26 cellular contexts compared by ENCODE assay signal in genomic region chr1:65267291-65268087, GRCh38. TPM values are rescaled to one million over a fixed set of nuclear protein-coding genes. Genes with fewer than 3 reads are reported as not detected.
DNase-seq lines count a peak whose midpoint lies in the region; ATAC-seq and TF ChIP-seq lines count a peak whose summit lies in the region.
"Had no signal": no experiment of that assay in that cellular context is flagged by ENCODE, and none has a peak within 500 bp of the region (broad histone marks: within the 10 kb centered on the region; RNA-seq: fewer than 3 reads in every experiment).

No MANE protein-coding gene starts in this region.

- H3K27me3 Mint-ChIP-seq in GM23338 (ENCODE audit: insufficient read depth, low read depth, poor library complexity) = peaks cover 6% of the 10 kb centered on the region
- peaks cover 15% of the 10 kb centered on the region for H3K27me3 Mint-ChIP-seq in activated T-helper 1 cell treated with anti-CD3 and anti-CD28 coated beads, Interleukin-12 subunit alpha, Interleukin-12 subunit beta, Interleukin-2, Interleukin-4 antibody, amounts not matched to agents 30 ng/mL and 10 ng/mL and 1 ng/mL, durations not matched to agents 14 hours and 24 hours and 36 hours (ENCODE audit: insufficient read depth)

- TF ChIP-seq CTCF in GM23338 (conservative IDR thresholded peaks at IDR 0.05; ENCODE audit: low read depth in 2 of 2) = no peak
- TF ChIP-seq CTCF in upper lobe of right lung (IDR thresholded peaks at IDR 0.05) = no peak
- TF ChIP-seq CTCF in foreskin keratinocyte (conservative IDR thresholded peaks at IDR 0.05) = no peak

- H3K9me3 Mint-ChIP-seq in GM23338 = no peaks in the 10 kb centered on the region
- H3K9me3 Mint-ChIP-seq in activated T-helper 1 cell treated with anti-CD3 and anti-CD28 coated beads, Interleukin-12 subunit alpha, Interleukin-12 subunit beta, Interleukin-2, Interleukin-4 antibody, amounts not matched to agents 30 ng/mL and 10 ng/mL and 1 ng/mL, durations not matched to agents 14 hours and 24 hours and 36 hours = no peaks in the 10 kb centered on the region
- H3K9me3 Mint-ChIP-seq: neural progenitor cell had no signal

- no peak overlapping the region for H3K9ac ChIP-seq in mesendoderm (ENCODE audit: low read length)
- H3K9ac ChIP-seq: neural progenitor cell had no signal

- H3K27ac Mint-ChIP-seq in GM23338 = no peak overlapping the region
- H3K27ac Mint-ChIP-seq in activated T-helper 1 cell treated with anti-CD3 and anti-CD28 coated beads, Interleukin-12 subunit alpha, Interleukin-12 subunit beta, Interleukin-2, Interleukin-4 antibody, amounts not matched to agents 30 ng/mL and 10 ng/mL and 1 ng/mL, durations not matched to agents 14 hours and 24 hours and 36 hours = no peak overlapping the region
- H3K27ac Mint-ChIP-seq: neural progenitor cell had no signal

- H3K4ac ChIP-seq in mesendoderm (ENCODE audit: low read depth, low read length) = no peak overlapping the region

- H2BK5ac ChIP-seq in mesendoderm (ENCODE audit: low read length) = no peak overlapping the region

- H4K8ac ChIP-seq in mesendoderm (ENCODE audit: low read depth, low read length) = no peak overlapping the region

- H3K27ac ChIP-seq in GM23338 (ENCODE audit: low read depth) = no peak overlapping the region
- H3K27ac ChIP-seq in mesendoderm (ENCODE audit: low read depth, low read length) = no peak overlapping the region
- H3K27ac ChIP-seq in upper lobe of right lung = no peak overlapping the region
- H3K27ac ChIP-seq in foreskin keratinocyte = no peak overlapping the region
- H3K27ac ChIP-seq: neural progenitor cell, SJSA1, transverse colon, WERI-Rb-1 had no signal

- no peaks in the 10 kb centered on the region for H3K9me2 ChIP-seq in GM23338 (ENCODE audit: insufficient read depth)

- peak; percentile 62 for DNase-seq in NCI-H748 (lab: John Stamatoyannopoulos, UW; ENCODE audit: unreplicated experiment)
- DNase-seq in NCI-H748 treated with DMSO at 0.1 percent for 48 hours (lab: John Stamatoyannopoulos, UW) = no peak
- DNase-seq in GM23338 (ENCODE audit: low spot score) = peak; percentile 27
- no peak for DNase-seq in activated T-helper 1 cell treated with anti-CD3 and anti-CD28 coated beads, Interleukin-12 subunit alpha, Interleukin-12 subunit beta, Interleukin-2, Interleukin-4 antibody, amounts not matched to agents 30 ng/mL and 10 ng/mL and 1 ng/mL, durations not matched to agents 14 hours and 24 hours and 36 hours (ENCODE audit: low spot score)
- DNase-seq in mesendoderm = peak; percentile 61
- DNase-seq in upper lobe of right lung = no peak
- DNase-seq in midbrain (lab: John Stamatoyannopoulos, UW) = no peak
- DNase-seq in foreskin keratinocyte = no peak
- DNase-seq: activated CD4-positive, alpha-beta T cell treated with anti-CD3 and anti-CD28 coated beads, Interleukin-2, amount 50 U/mL, for 4 hours; activated naive CD4-positive, alpha-beta T cell treated with Interleukin-2 at 50 U/mL for 16 hours; activated T-cell treated with anti-CD3 and anti-CD28 coated beads for 4 hours; amniotic stem cell; BE2C; COR-L47; dermis blood vessel endothelial cell; hypothalamus; KG1; mucosa of descending colon; NCI-H1436 treated with DMSO at 0.1 percent for 48 hours; stimulated activated CD4-positive, alpha-beta T cell treated with anti-CD3 and anti-CD28 coated beads, Interleukin-15, amount 100 ng/mL, for 24 hours; transverse colon; WERI-Rb-1 had no signal

- H3K18ac ChIP-seq in mesendoderm (ENCODE audit: low read length) = no peak overlapping the region

- no peaks in the 10 kb centered on the region for H3K9me3 ChIP-seq in upper lobe of right lung
- H3K9me3 ChIP-seq: BE2C, mucosa of descending colon, SJSA1, transverse colon had no signal

- H2BK120ac ChIP-seq in mesendoderm (ENCODE audit: low read depth, low read length) = no peak overlapping the region

- H3K36me3 ChIP-seq in GM23338 (ENCODE audit: insufficient read depth) = no peaks in the 10 kb centered on the region
- no peaks in the 10 kb centered on the region for H3K36me3 ChIP-seq in mesendoderm (ENCODE audit: control insufficient read depth, insufficient read depth, low read length)
- H3K36me3 ChIP-seq in upper lobe of right lung = no peaks in the 10 kb centered on the region
- H3K36me3 ChIP-seq: BE2C, neural progenitor cell, SJSA1, transverse colon, WERI-Rb-1 had no signal

- H4K20me1 ChIP-seq in GM23338 (replicated peaks; ENCODE audit: insufficient read depth) = no peaks in the 10 kb centered on the region

- no peak overlapping the region for H2BK15ac ChIP-seq in mesendoderm (replicated peaks; ENCODE audit: low read depth)

- no CpG with 5 or more reads among the region's 5 CpGs for WGBS in mesendoderm (ENCODE audit: extremely low coverage, insufficient coverage, low lambda C conversion rate)

- H3K79me1 ChIP-seq in mesendoderm (ENCODE audit: low read length) = no peaks in the 10 kb centered on the region

- intact Hi-C loops in activated T-helper 1 cell treated with anti-CD3 and anti-CD28 coated beads, Interleukin-12 subunit alpha, Interleukin-12 subunit beta, Interleukin-2, Interleukin-4 antibody, amounts not matched to agents 30 ng/mL and 10 ng/mL and 1 ng/mL, durations not matched to agents 14 hours and 24 hours and 36 hours (cut with micrococcal nuclease) = loop anchor here (2.0 kb wide), 1 partner anchor 13 kb away; no protein-coding TSS in a partner anchor
- intact Hi-C loops in upper lobe of right lung (cut with DNase I) = no loop called here

- no peak overlapping the region for H3K4me3 Mint-ChIP-seq in GM23338
- H3K4me3 Mint-ChIP-seq in activated T-helper 1 cell treated with anti-CD3 and anti-CD28 coated beads, Interleukin-12 subunit alpha, Interleukin-12 subunit beta, Interleukin-2, Interleukin-4 antibody, amounts not matched to agents 30 ng/mL and 10 ng/mL and 1 ng/mL, durations not matched to agents 14 hours and 24 hours and 36 hours = peak overlapping the region; percentile 36
- H3K4me3 Mint-ChIP-seq: neural progenitor cell had no signal

- no peak overlapping the region for H2AK5ac ChIP-seq in mesendoderm (ENCODE audit: low read length)

- no peak overlapping the region for H4K5ac ChIP-seq in mesendoderm (ENCODE audit: low read length)

- H3K36me3 Mint-ChIP-seq in GM23338 (ENCODE audit: low read depth) = no peaks in the 10 kb centered on the region
- no peaks in the 10 kb centered on the region for H3K36me3 Mint-ChIP-seq in activated T-helper 1 cell treated with anti-CD3 and anti-CD28 coated beads, Interleukin-12 subunit alpha, Interleukin-12 subunit beta, Interleukin-2, Interleukin-4 antibody, amounts not matched to agents 30 ng/mL and 10 ng/mL and 1 ng/mL, durations not matched to agents 14 hours and 24 hours and 36 hours (ENCODE audit: low read depth)
- H3K36me3 Mint-ChIP-seq: neural progenitor cell had no signal

- no peak overlapping the region for H2AFZ ChIP-seq in GM23338
- H2AFZ ChIP-seq: neural progenitor cell had no signal

- H3K23ac ChIP-seq in mesendoderm (ENCODE audit: low read length) = no peak overlapping the region

- no peak overlapping the region for H3K56ac ChIP-seq in mesendoderm (ENCODE audit: low read length)

- peaks cover 24% of the 10 kb centered on the region for H3K27me3 ChIP-seq in GM23338 (ENCODE audit: insufficient read depth)
- no peaks in the 10 kb centered on the region for H3K27me3 ChIP-seq in mesendoderm (ENCODE audit: insufficient read depth, low read length, poor library complexity)
- H3K27me3 ChIP-seq in upper lobe of right lung = no peaks in the 10 kb centered on the region
- no peaks in the 10 kb centered on the region for H3K27me3 ChIP-seq in foreskin keratinocyte
- H3K27me3 ChIP-seq: BE2C had no signal

- H3K4me2 ChIP-seq in GM23338 (no peak overlapping the region), mesendoderm (ENCODE audit: low read length) (no peak overlapping the region)
- H3K4me2 ChIP-seq: neural progenitor cell had no signal

- ATAC-seq in GM23338 (no peak), upper lobe of right lung (no peak), foreskin keratinocyte (no peak)
- ATAC-seq: HCT116, mucosa of descending colon, sciatic nerve had no signal

- H3K4me3 ChIP-seq in GM23338 (no peak overlapping the region), mesendoderm (ENCODE audit: low read length) (no peak overlapping the region), upper lobe of right lung (no peak overlapping the region)
- H3K4me3 ChIP-seq: mucosa of descending colon, neural progenitor cell, SJSA1, transverse colon had no signal

- no peaks in the 10 kb centered on the region for H3F3A ChIP-seq in GM23338 (replicated peaks; ENCODE audit: low read depth)

- peaks cover 29% of the 10 kb centered on the region for H3K4me1 Mint-ChIP-seq in GM23338
- peaks cover 30% of the 10 kb centered on the region for H3K4me1 Mint-ChIP-seq in activated T-helper 1 cell treated with anti-CD3 and anti-CD28 coated beads, Interleukin-12 subunit alpha, Interleukin-12 subunit beta, Interleukin-2, Interleukin-4 antibody, amounts not matched to agents 30 ng/mL and 10 ng/mL and 1 ng/mL, durations not matched to agents 14 hours and 24 hours and 36 hours (ENCODE audit: low read depth)

- H3K79me2 ChIP-seq in GM23338 (replicated peaks; ENCODE audit: insufficient read depth) (no peaks in the 10 kb centered on the region), mesendoderm (ENCODE audit: control insufficient read depth, insufficient read depth, low read length) (no peaks in the 10 kb centered on the region)

- H3K4me1 ChIP-seq in GM23338 (ENCODE audit: insufficient read depth) (peaks cover 20% of the 10 kb centered on the region), mesendoderm (ENCODE audit: control insufficient read depth, low read depth, low read length) (peaks cover 2% of the 10 kb centered on the region), upper lobe of right lung (peaks cover 20% of the 10 kb centered on the region), foreskin keratinocyte (peaks cover 6% of the 10 kb centered on the region)
- H3K4me1 ChIP-seq: BE2C, SJSA1 had no signal

TF ChIP-seq in GM23338, 12 proteins besides CTCF, POLR2A, EP300 and RAD21 (continues in another document):
- no peak for TF ChIP-seq STAT1 (IDR thresholded peaks at IDR 0.05; ENCODE audit: unreplicated experiment)

RNA-seq across cellular contexts. Expression of gene DNAJC6, which starts 41.9 kb away (rescaled TPM):
- 4.6 and 7.4 TPM in 2 replicates for total RNA-seq in GM23338 (2014; rRNA removed; shearing (Covaris generic))
- polyA plus RNA-seq in GM23338 (2016; fragmentation: Nextera tagmentation; extraction: Ambion mirVana) = 1.6 and 2.4 TPM in 2 replicates
- 4.4 and 6.2 TPM in 2 replicates for total RNA-seq in activated T-helper 1 cell treated with anti-CD3 and anti-CD28 coated beads, Interleukin-12 subunit alpha, Interleukin-12 subunit beta, Interleukin-2, Interleukin-4 antibody, amounts not matched to agents 30 ng/mL and 10 ng/mL and 1 ng/mL, durations not matched to agents 14 hours and 24 hours and 36 hours
- polyA plus RNA-seq in mesendoderm (2013, experiment 1 of 2) = 1.5 TPM
- 1.3 TPM for polyA plus RNA-seq in mesendoderm (2013, experiment 2 of 2)
- 6.6 TPM for total RNA-seq in upper lobe of right lung
- 5.1 and 5.8 TPM in 2 replicates for total RNA-seq in foreskin keratinocyte
- 0.75 and 1.1 TPM in 2 replicates for polyA plus RNA-seq in foreskin keratinocyte

Comparison
In these comparisons a context has a peak if more than half of its experiments do, and no peak if none do; other contexts are left out.
1. DNase-seq: peak in NCI-H748 (single experiment), GM23338 (single experiment) and mesendoderm (single experiment); none in NCI-H748 treated with DMSO at 0.1 percent for 48 hours (single experiment), activated T-helper 1 cell treated with anti-CD3 and anti-CD28 coated beads, Interleukin-12 subunit alpha, Interleukin-12 subunit beta, Interleukin-2, Interleukin-4 antibody, amounts not matched to agents 30 ng/mL and 10 ng/mL and 1 ng/mL, durations not matched to agents 14 hours and 24 hours and 36 hours (single experiment), upper lobe of right lung (single experiment), midbrain (single experiment) and foreskin keratinocyte (0 of 2).